ENCODE assay signal across 2 cellular contexts in the genomic region with DNA sequence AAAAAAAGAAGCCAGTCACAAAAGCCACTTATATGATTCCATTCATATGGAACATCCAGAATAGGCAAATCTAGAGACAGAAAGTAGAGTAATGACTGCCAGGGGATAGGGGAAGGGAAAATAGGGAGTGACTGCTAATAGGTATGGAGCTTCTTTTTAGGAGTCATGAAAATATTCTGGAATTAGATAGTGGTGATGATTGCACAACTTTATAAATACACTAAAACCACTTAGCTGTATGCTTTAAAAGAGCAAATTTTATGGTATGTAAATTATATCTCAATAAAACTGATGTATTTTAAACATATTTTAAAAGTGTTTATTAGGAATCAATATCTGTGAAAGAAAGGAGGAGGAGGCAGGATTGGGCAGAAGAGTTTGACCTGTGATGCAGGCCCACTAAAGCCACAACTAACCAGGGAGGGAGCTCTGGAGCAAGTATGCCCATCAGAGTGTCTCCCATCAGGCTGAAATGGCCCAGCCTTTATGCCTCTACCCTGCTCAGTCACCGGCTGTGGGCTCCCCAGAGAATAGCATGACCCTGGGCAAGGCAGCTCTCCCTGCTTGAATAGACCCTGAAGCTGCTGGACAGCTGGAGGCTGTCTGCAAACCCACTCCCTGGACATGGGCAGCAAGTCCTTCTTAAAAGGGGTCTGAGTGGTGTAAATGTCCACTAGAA.
A peak's percentile ranks its signal among the peaks of the same experiment; 100 is the strongest.
TF ChIP-seq lines count a peak whose summit lies in the region.

No MANE protein-coding gene starts in this region.

TF ChIP-seq in HepG2, 621 proteins besides CTCF, POLR2A, EP300 and RAD21 (continued from another document):
- TF ChIP-seq CEBPZ (IDR thresholded peaks at IDR 0.05; ENCODE audit: low read length): no peak
- no peak for TF ChIP-seq CHCHD3 (CRISPR knock-in tag; IDR thresholded peaks at IDR 0.05)
- no peak for TF ChIP-seq MED8 (CRISPR knock-in tag; IDR thresholded peaks at IDR 0.05; ENCODE audit: insufficient replicate concordance)
- peak; percentile 27 for TF ChIP-seq STAG1 (CRISPR knock-in tag; IDR thresholded peaks at IDR 0.05)
- TF ChIP-seq, protein P1, sequence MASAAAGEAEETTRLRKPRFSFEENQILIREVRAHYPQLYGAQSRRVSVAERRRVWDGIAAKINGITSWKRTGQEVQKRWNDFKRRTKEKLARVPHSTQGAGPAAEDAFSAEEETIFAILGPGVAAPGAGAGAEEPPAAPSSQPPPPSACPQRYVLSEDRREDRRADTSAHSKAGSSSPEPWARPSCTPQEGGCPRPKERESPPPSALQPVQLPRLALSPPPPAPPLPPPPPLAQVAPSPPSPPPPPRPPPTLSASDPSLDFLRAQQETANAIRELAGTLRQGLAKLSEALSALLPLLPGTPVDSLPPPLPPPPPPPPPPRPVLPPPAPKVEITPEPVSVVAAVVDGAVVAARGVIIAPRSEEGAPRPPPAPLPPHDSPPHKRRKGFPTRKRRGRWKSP (CRISPR knock-in tag; IDR thresholded peaks at IDR 0.05): no peak
- no peak for TF ChIP-seq TOPORS (CRISPR knock-in tag; IDR thresholded peaks at IDR 0.05)
- TF ChIP-seq STAT5B (CRISPR knock-in tag; IDR thresholded peaks at IDR 0.05): no peak
- no peak for TF ChIP-seq ZNF446 (CRISPR knock-in tag; IDR thresholded peaks at IDR 0.05)
- TF ChIP-seq GABPA (IDR thresholded peaks at IDR 0.05; ENCODE audit: low read depth, low read length): no peak
- no peak for TF ChIP-seq GABPA (CRISPR knock-in tag; IDR thresholded peaks at IDR 0.05; ENCODE audit: low read depth)
- no peak for TF ChIP-seq HOXA5 (CRISPR knock-in tag; IDR thresholded peaks at IDR 0.05)

TF ChIP-seq in SK-N-SH treated with all-trans-retinoic acid at 6 μM for 48 hours, 23 proteins besides CTCF, POLR2A, EP300 and RAD21 (continued from another document):
- TF ChIP-seq CREB5 (CRISPR knock-in tag; IDR thresholded peaks at IDR 0.05; ENCODE audit: low read depth) (no peak), PPARA (CRISPR knock-in tag; IDR thresholded peaks at IDR 0.05; ENCODE audit: borderline replicate concordance) (no peak), GLIS3 (CRISPR knock-in tag; IDR thresholded peaks at IDR 0.05) (no peak)
